11 cellular contexts compared by ENCODE assay signal in genomic region chr10:79382491-79382941, GRCh38. TPM values are rescaled to one million over a fixed set of nuclear protein-coding genes. Genes with fewer than 3 reads are reported as not detected.
DNase-seq lines count a peak whose midpoint lies in the region; ATAC-seq and TF ChIP-seq lines count a peak whose summit lies in the region.
"Had no signal": no experiment of that assay in that cellular context is flagged by ENCODE, and none has a peak within 500 bp of the region (broad histone marks: within the 10 kb centered on the region; RNA-seq: fewer than 3 reads in every experiment).

No MANE protein-coding gene starts in this region.

- DNase-seq in colonic mucosa (peak; percentile 21), lung (ENCODE audit: low spot score) (peak; percentile 26), GOT3 (lab: John Stamatoyannopoulos, UW) (no peak), NAMALWA (ENCODE audit: low spot score) (no peak), SW480 (ENCODE audit: low spot score) (no peak)
- DNase-seq: GDM1, NCI-H187 treated with DMSO at 0.1 percent for 48 hours, T-helper 1 cell had no signal

- H3K27ac ChIP-seq in HUES6 (ENCODE audit: low read depth, low read length) = no peak overlapping the region; the same call in 1 of the 2 replicates
- peak overlapping the region; percentile 63 for H3K27ac ChIP-seq in colonic mucosa
- peak overlapping the region; percentile 43 to 76 for H3K27ac ChIP-seq in lung (ENCODE audit: low read depth in 1 of 2, low read length in 1 of 2)
- peak overlapping the region; percentile 82 for H3K27ac ChIP-seq in subcutaneous abdominal adipose tissue (ENCODE audit: low read depth, low read length)

- H3K4me3 ChIP-seq in HUES6 (ENCODE audit: low read depth, low read length) = no peak overlapping the region
- H3K4me3 ChIP-seq in colonic mucosa = no peak overlapping the region
- no peak overlapping the region for H3K4me3 ChIP-seq in lung
- H3K4me3 ChIP-seq in subcutaneous abdominal adipose tissue (ENCODE audit: low read depth in 1 of 5, low read length in 5 of 5) = no peak overlapping the region

- WGBS in lung, 2 donors = 78 to 88% methylated on average over 18 of the region's 18 CpGs

- H3K27me3 ChIP-seq in HUES6 (ENCODE audit: control insufficient read depth, insufficient read depth, low read length) (no peaks in the 10 kb centered on the region), colonic mucosa (no peaks in the 10 kb centered on the region), lung (ENCODE audit: control insufficient read depth, insufficient read depth) (no peaks in the 10 kb centered on the region), subcutaneous abdominal adipose tissue (ENCODE audit: control insufficient read depth in 5 of 5, insufficient read depth in 4 of 5, low read length in 5 of 5) (no peaks in the 10 kb centered on the region)

- peaks cover 19% of the 10 kb centered on the region for H3K4me1 ChIP-seq in HUES6 (ENCODE audit: control insufficient read depth, insufficient read depth, low read length)
- H3K4me1 ChIP-seq in colonic mucosa = peaks cover 5% of the 10 kb centered on the region
- peaks cover 13 to 14% of the 10 kb centered on the region in 2 donors for H3K4me1 ChIP-seq in lung (ENCODE audit: control insufficient read depth in 2 of 2, insufficient read depth in 2 of 2, low read length in 2 of 2)
- H3K4me1 ChIP-seq in subcutaneous abdominal adipose tissue (ENCODE audit: control insufficient read depth in 5 of 5, insufficient read depth in 5 of 5, low read length in 5 of 5) = peaks cover 19 to 45% (median 42%) of the 10 kb centered on the region in 5 donors

- H3K36me3 ChIP-seq in HUES6 (ENCODE audit: control insufficient read depth, insufficient read depth, low read length) (no peaks in the 10 kb centered on the region), colonic mucosa (no peaks in the 10 kb centered on the region), lung (ENCODE audit: control insufficient read depth in 2 of 2, insufficient read depth in 2 of 2, low read length in 2 of 2) (peaks cover 0 to 16% of the 10 kb centered on the region in 2 donors), subcutaneous abdominal adipose tissue (ENCODE audit: control insufficient read depth in 5 of 5, insufficient read depth in 5 of 5, low read length in 5 of 5) (peaks cover 0 to 37% (median 37%) of the 10 kb centered on the region in 5 donors)

- intact Hi-C loops in colonic mucosa (cut with DNase I) = no loop called here

- peaks cover 1% of the 10 kb centered on the region; the same call in 1 of the 2 replicates for H3K9me3 ChIP-seq in HUES6 (ENCODE audit: control insufficient read depth, insufficient read depth, low read depth, low read length)
- H3K9me3 ChIP-seq in colonic mucosa = no peaks in the 10 kb centered on the region
- no peaks in the 10 kb centered on the region for H3K9me3 ChIP-seq in lung (ENCODE audit: control insufficient read depth in 2 of 2, insufficient read depth in 1 of 2, low read length in 1 of 2)
- no peaks in the 10 kb centered on the region for H3K9me3 ChIP-seq in subcutaneous abdominal adipose tissue (ENCODE audit: control insufficient read depth in 5 of 5, low read length in 5 of 5)

- ATAC-seq in lung (ENCODE audit: insufficient read depth, low FRiP score) = no peak
- ATAC-seq in GM19397 (IDR thresholded peaks at IDR 0.05; ENCODE audit: unreplicated experiment) = no peak

- H3K9ac ChIP-seq in HUES6 (ENCODE audit: low read length) = peak overlapping the region; percentile 16
- H3K9ac ChIP-seq in colonic mucosa (ENCODE audit: low read depth in 2 of 2, low read length in 2 of 2) = peak overlapping the region; percentile 9 to 39
- peak overlapping the region in 2 of 5 donors; percentile 10 to 20 for H3K9ac ChIP-seq in subcutaneous abdominal adipose tissue (ENCODE audit: low read length in 5 of 5)

- TF ChIP-seq CTCF in colonic mucosa (IDR thresholded peaks at IDR 0.05) (no peak), lung (IDR thresholded peaks at IDR 0.05; ENCODE audit: control extremely low read depth, extremely low read depth) (no peak)

RNA-seq across cellular contexts. Expression of gene PPIF, which starts 35.2 kb away (rescaled TPM):
- total RNA-seq in colonic mucosa = 100 to 1,000 TPM in 1 of 2 donors, 10 to 100 TPM in 1; 99.3 to 154 TPM
- 10 to 100 TPM; 22.0 to 57.8 TPM for total RNA-seq in lung
- 10 to 100 TPM; 21.7 to 96.8 TPM for polyA plus RNA-seq in lung

Comparison
In these comparisons a context has a peak if more than half of its experiments do, and no peak if none do; other contexts are left out.
1. DNase-seq: peak in colonic mucosa (single experiment) and lung (single experiment); none in GOT3 (single experiment), NAMALWA (single experiment) and SW480 (single experiment).